8 cellular contexts compared by ENCODE assay signal in genomic region chr1:234721476-234722266, GRCh38.
DNase-seq lines count a peak whose midpoint lies in the region; ATAC-seq and TF ChIP-seq lines count a peak whose summit lies in the region.

No MANE protein-coding gene starts in this region.

- peak overlapping the region; percentile 88 to 90 for H3K4ac ChIP-seq in mesenchymal stem cell (ENCODE audit: low read depth in 1 of 2, low read length in 2 of 2)

- no peaks in the 10 kb centered on the region for H3K9me3 Mint-ChIP-seq in T-helper 1 cell treated with Interleukin-12 subunit alpha and Interleukin-12 subunit beta and Interleukin-4 antibody, amounts not matched to agents 30 μg/mL and 1 μg/mL, for 36 hours
- H3K9me3 Mint-ChIP-seq in chondrocyte (ENCODE audit: low read depth): no peaks in the 10 kb centered on the region

- H3K27ac ChIP-seq in mesenchymal stem cell (ENCODE audit: low read length, poor library complexity, severe bottlenecking) (peak overlapping the region; percentile 94), tibial artery (peak overlapping the region; percentile 81 to 87), RWPE1 (no peak overlapping the region; the same call in 1 of the 2 replicates)

- peak overlapping the region; percentile 79 for H3K27ac Mint-ChIP-seq in T-helper 1 cell treated with Interleukin-12 subunit alpha and Interleukin-12 subunit beta and Interleukin-4 antibody, amounts not matched to agents 30 μg/mL and 1 μg/mL, for 36 hours
- H3K27ac Mint-ChIP-seq in chondrocyte (ENCODE audit: unreplicated experiment): peak overlapping the region; percentile 100

- peak overlapping the region in 1 of 2 experiments; percentile 29 for H3K14ac ChIP-seq in mesenchymal stem cell (ENCODE audit: low read length in 2 of 2)

- H3K4me3 Mint-ChIP-seq in T-helper 1 cell treated with Interleukin-12 subunit alpha and Interleukin-12 subunit beta and Interleukin-4 antibody, amounts not matched to agents 30 μg/mL and 1 μg/mL, for 36 hours: no peak overlapping the region
- no peak overlapping the region for H3K4me3 Mint-ChIP-seq in chondrocyte (ENCODE audit: unreplicated experiment)

- H3K27me3 ChIP-seq in mesenchymal stem cell (ENCODE audit: control insufficient read depth in 1 of 2, insufficient read depth in 1 of 2, low read length in 2 of 2) (no peaks in the 10 kb centered on the region), tibial artery (no peaks in the 10 kb centered on the region)

- TF ChIP-seq CTCF in chondrocyte (IDR thresholded peaks at IDR 0.05) (no peak), tibial artery (IDR thresholded peaks at IDR 0.05) (no peak), RWPE1 (conservative IDR thresholded peaks at IDR 0.05; ENCODE audit: low read depth) (no peak)

- POLR2A ChIA-PET in RWPE1 (lab: Yijun Ruan, JAX; ENCODE audit: low non-redundant PET): no interaction called here

- H3K4me2 ChIP-seq in mesenchymal stem cell (ENCODE audit: low read length, poor library complexity, severe bottlenecking): peak overlapping the region; percentile 14

- peak overlapping the region; percentile 84 for H4K8ac ChIP-seq in mesenchymal stem cell (ENCODE audit: low read length)

- H3K36me3 ChIP-seq in mesenchymal stem cell (ENCODE audit: control insufficient read depth in 1 of 2, insufficient read depth in 2 of 2, low read depth in 1 of 2, low read length in 2 of 2) (no peaks in the 10 kb centered on the region), tibial artery (no peaks in the 10 kb centered on the region)

- no peak overlapping the region for H3K23ac ChIP-seq in mesenchymal stem cell (ENCODE audit: low read length in 2 of 2)

- H3K27me3 Mint-ChIP-seq in T-helper 1 cell treated with Interleukin-12 subunit alpha and Interleukin-12 subunit beta and Interleukin-4 antibody, amounts not matched to agents 30 μg/mL and 1 μg/mL, for 36 hours (ENCODE audit: low read depth): no peaks in the 10 kb centered on the region
- no peaks in the 10 kb centered on the region for H3K27me3 Mint-ChIP-seq in chondrocyte (ENCODE audit: low read depth)

- H3K79me1 ChIP-seq in mesenchymal stem cell (replicated peaks; ENCODE audit: low read length, poor library complexity, severe bottlenecking): no peaks in the 10 kb centered on the region

- peak overlapping the region; percentile 93 for H3K9ac ChIP-seq in mesenchymal stem cell (ENCODE audit: low read length)

- peaks cover 51% of the 10 kb centered on the region for H3K4me1 Mint-ChIP-seq in T-helper 1 cell treated with Interleukin-12 subunit alpha and Interleukin-12 subunit beta and Interleukin-4 antibody, amounts not matched to agents 30 μg/mL and 1 μg/mL, for 36 hours (ENCODE audit: low read depth)
- H3K4me1 Mint-ChIP-seq in chondrocyte (ENCODE audit: low read depth): peaks cover 87% of the 10 kb centered on the region

- H4K91ac ChIP-seq in mesenchymal stem cell (ENCODE audit: low read length): peak overlapping the region; percentile 52

- peak overlapping the region; percentile 23 to 96 for H3K18ac ChIP-seq in mesenchymal stem cell (ENCODE audit: low read depth in 1 of 2, low read length in 2 of 2)

- H2BK15ac ChIP-seq in mesenchymal stem cell (ENCODE audit: low read depth, poor library complexity, severe bottlenecking): peak overlapping the region; percentile 93

- H3K4me1 ChIP-seq in mesenchymal stem cell (ENCODE audit: control insufficient read depth, insufficient read depth, low read depth, low read length): peaks cover 46% of the 10 kb centered on the region
- peaks cover 0 to 95% (median 84%) of the 10 kb centered on the region in 4 donors for H3K4me1 ChIP-seq in tibial artery

- H3K9me3 ChIP-seq in mesenchymal stem cell (ENCODE audit: control insufficient read depth, low read length): no peaks in the 10 kb centered on the region
- no peaks in the 10 kb centered on the region for H3K9me3 ChIP-seq in tibial artery

- peak overlapping the region; percentile 84 to 87 for H2BK12ac ChIP-seq in mesenchymal stem cell (ENCODE audit: low read length in 2 of 2)

- no peak for ATAC-seq in GM19023 (IDR thresholded peaks at IDR 0.05; ENCODE audit: unreplicated experiment)

- CTCF ChIA-PET in RWPE1 (lab: Yijun Ruan, JAX): no interaction called here

- intact Hi-C loops in tibial artery (cut with DNase I; ENCODE audit: low total_unique reads): loop anchor here (5.0 kb wide), 4 partner anchors 109 to 276 kb away; partner anchors contain the start of gene IRF2BP2

- H2AFZ ChIP-seq in mesenchymal stem cell (ENCODE audit: low read depth, low read length): no peak overlapping the region

- H3K36me3 Mint-ChIP-seq in T-helper 1 cell treated with Interleukin-12 subunit alpha and Interleukin-12 subunit beta and Interleukin-4 antibody, amounts not matched to agents 30 μg/mL and 1 μg/mL, for 36 hours (ENCODE audit: low read depth): peaks cover 3% of the 10 kb centered on the region
- H3K36me3 Mint-ChIP-seq in chondrocyte (ENCODE audit: low read depth): no peaks in the 10 kb centered on the region

- H2BK120ac ChIP-seq in mesenchymal stem cell (ENCODE audit: low read depth, low read length): peak overlapping the region; percentile 67

- H2BK5ac ChIP-seq in mesenchymal stem cell (ENCODE audit: low read depth, low read length, poor library complexity, severe bottlenecking): peak overlapping the region; percentile 66

- 82% methylated on average over 12 of the region's 12 CpGs for WGBS in mesenchymal stem cell

- DNase-seq in T-helper 1 cell (no peak), chondrocyte (ENCODE audit: low spot score) (no peak), mesenchymal stem cell (peak; percentile 69), tibial artery (peak; percentile 81 to 83), NCI-H187 treated with DMSO at 0.1 percent for 48 hours (lab: John Stamatoyannopoulos, UW) (no peak), RWPE1 (ENCODE audit: low spot score) (no peak)

- H3K4me3 ChIP-seq in mesenchymal stem cell (ENCODE audit: insufficient read depth in 1 of 2, low read depth in 1 of 2, low read length in 2 of 2) (peak overlapping the region in 1 of 2 experiments; percentile 61), tibial artery (peak overlapping the region; percentile 16 to 23)

- H2AK5ac ChIP-seq in mesenchymal stem cell (ENCODE audit: low read length, severe bottlenecking): peak overlapping the region; percentile 70

Comparison
In these comparisons a context has a peak if more than half of its experiments do, and no peak if none do; other contexts are left out.
1. DNase-seq: peak in mesenchymal stem cell (single experiment) and tibial artery (2 of 2); none in T-helper 1 cell (0 of 5), chondrocyte (single experiment), NCI-H187 treated with DMSO at 0.1 percent for 48 hours (single experiment) and RWPE1 (single experiment).